Comparison of ENCODE assay signal across 8 cellular contexts in genomic region chr17:58084317-58084981, GRCh38. TPM values are rescaled to one million over a fixed set of nuclear protein-coding genes. Genes with fewer than 3 reads are reported as not detected.
DNase-seq lines count a peak whose midpoint lies in the region; ATAC-seq and TF ChIP-seq lines count a peak whose summit lies in the region.

No MANE protein-coding gene starts in this region.

- no peak overlapping the region for H3K18ac ChIP-seq in H9 (ENCODE audit: insufficient read length, low read depth, low read length)
- peak overlapping the region; percentile 9 for H3K18ac ChIP-seq in trophoblast cell (ENCODE audit: low read length)

- H4K8ac ChIP-seq in H9 (replicated peaks; ENCODE audit: insufficient read length, low read depth, low read length) (no peak overlapping the region), trophoblast cell (ENCODE audit: low read depth, low read length) (no peak overlapping the region)

- H3T11ph ChIP-seq in H9 (ENCODE audit: low read length), result no peak overlapping the region

- H3K4me1 Mint-ChIP-seq in CD14-positive monocyte, result peaks cover 28% of the 10 kb centered on the region
- peaks cover 41 to 45% of the 10 kb centered on the region in 2 experiments for H3K4me1 Mint-ChIP-seq in H9

- H4K91ac ChIP-seq in H9 (ENCODE audit: insufficient read length, low read depth, low read length) (no peak overlapping the region), trophoblast cell (ENCODE audit: low read depth, low read length) (no peak overlapping the region)

- H3K23me2 ChIP-seq in H9 (ENCODE audit: insufficient read length, low read depth, low read length, poor library complexity, severe bottlenecking), result peaks cover 3% of the 10 kb centered on the region

- H3K4me1 ChIP-seq in H9 (ENCODE audit: insufficient read depth, low read length), result peaks cover 3% of the 10 kb centered on the region; the same call in 1 of the 2 replicates
- H3K4me1 ChIP-seq in NT2/D1 (ENCODE audit: insufficient read depth, insufficient read length), result peaks cover 20% of the 10 kb centered on the region
- peaks cover 16 to 18% of the 10 kb centered on the region in 2 experiments for H3K4me1 ChIP-seq in trophoblast cell (ENCODE audit: control insufficient read depth in 1 of 2, insufficient read depth in 2 of 2, low read length in 2 of 2)

- H3K14ac ChIP-seq in H9 (ENCODE audit: insufficient read depth, low read length), result no peak overlapping the region
- peak overlapping the region; percentile 45 for H3K14ac ChIP-seq in trophoblast cell (ENCODE audit: low read length)

- H3K9me3 Mint-ChIP-seq in CD14-positive monocyte (no peaks in the 10 kb centered on the region), H9 (no peaks in the 10 kb centered on the region; a peak in 1 of 5 replicates)

- H2AK5ac ChIP-seq in H9 (ENCODE audit: insufficient read length, low read length), result no peak overlapping the region
- H2AK5ac ChIP-seq in trophoblast cell (ENCODE audit: low read length), result no peak overlapping the region

- H3K9me3 ChIP-seq in H9 (ENCODE audit: control insufficient read depth, low read depth, low read length), result no peaks in the 10 kb centered on the region
- H3K9me3 ChIP-seq in NT2/D1 (ENCODE audit: insufficient read depth, low read length), result no peaks in the 10 kb centered on the region
- H3K9me3 ChIP-seq in trophoblast cell (ENCODE audit: insufficient read depth, low read depth, low read length), result peaks cover 1% of the 10 kb centered on the region

- peak overlapping the region; percentile 88 for H3K4me3 Mint-ChIP-seq in CD14-positive monocyte
- H3K4me3 Mint-ChIP-seq in H9, result peak overlapping the region; percentile 87 to 94

- peaks cover 31 to 32% of the 10 kb centered on the region in 2 donors for H3K36me3 Mint-ChIP-seq in CD14-positive monocyte
- peaks cover 22 to 48% (median 42%) of the 10 kb centered on the region in 3 experiments; a peak in 6 of 7 replicates for H3K36me3 Mint-ChIP-seq in H9 (ENCODE audit: insufficient read depth in 1 of 3, low read depth in 3 of 3)

- H3K27ac Mint-ChIP-seq in CD14-positive monocyte (peak overlapping the region; percentile 51 to 93 (median 83)), H9 (peak overlapping the region in 2 of 3 experiments; percentile 70 to 71; a peak in 1 of 7 replicates)

- ATAC-seq in HG02973 (IDR thresholded peaks at IDR 0.05; ENCODE audit: unreplicated experiment), result no peak
- no peak for ATAC-seq in HG03108 (IDR thresholded peaks at IDR 0.05; ENCODE audit: unreplicated experiment)

- no peak overlapping the region for H4K12ac ChIP-seq in trophoblast cell (ENCODE audit: low read depth, low read length)

- H3K27me3 Mint-ChIP-seq in CD14-positive monocyte (ENCODE audit: low read depth in 3 of 3), result peaks cover 0 to 7% (median 1%) of the 10 kb centered on the region in 3 donors
- H3K27me3 Mint-ChIP-seq in H9 (ENCODE audit: low read depth), result peaks cover 2% of the 10 kb centered on the region; the same call in 1 of the 2 replicates

- H2BK15ac ChIP-seq in H9 (ENCODE audit: low read depth, low read length), result no peak overlapping the region

- peaks cover 3% of the 10 kb centered on the region for H4K20me1 ChIP-seq in H9 (ENCODE audit: control insufficient read depth, insufficient read depth, insufficient read length)

- H3K4ac ChIP-seq in H9 (ENCODE audit: low read depth, low read length) (no peak overlapping the region), trophoblast cell (ENCODE audit: low read depth, low read length) (peak overlapping the region; percentile 65)

- H3K27me3 ChIP-seq in H9 (ENCODE audit: insufficient read depth, low read length), result no peaks in the 10 kb centered on the region
- no peaks in the 10 kb centered on the region for H3K27me3 ChIP-seq in NT2/D1 (ENCODE audit: insufficient read depth, insufficient read length)
- H3K27me3 ChIP-seq in trophoblast cell (ENCODE audit: insufficient read depth, low read length), result no peaks in the 10 kb centered on the region

- intact Hi-C loops in CD14-positive monocyte (cut with micrococcal nuclease), result loop anchor here (5.0 to 10.0 kb wide), 3 partner anchors 77 to 997 kb away; partner anchors contain the start of genes MRPS23 (in 2 of the 2), SRSF1 (in 2 of the 2) and AKAP1 (in 1 of the 2)

- H3K27ac ChIP-seq in H9 (ENCODE audit: insufficient read length, low read depth, low read length) (no peak overlapping the region), trophoblast cell (ENCODE audit: low read depth, low read length) (peak overlapping the region; percentile 29)

- no peak overlapping the region for H2BK5ac ChIP-seq in H9 (ENCODE audit: insufficient read length, low read length)
- no peak overlapping the region for H2BK5ac ChIP-seq in trophoblast cell (ENCODE audit: low read depth, low read length, poor library complexity)

- H3K79me1 ChIP-seq in H9 (ENCODE audit: insufficient read depth, low read depth, low read length, poor library complexity, severe bottlenecking) (peaks cover 3% of the 10 kb centered on the region), trophoblast cell (ENCODE audit: low read length) (peaks cover 16% of the 10 kb centered on the region)

- no CpG with 5 or more reads among the region's 7 CpGs for WGBS in H9 (ENCODE audit: extremely low coverage, insufficient read length, low lambda C conversion rate)
- WGBS in trophoblast cell (ENCODE audit: extremely low coverage, insufficient coverage, insufficient read length), result no CpG with 5 or more reads among the region's 7 CpGs

- H3K9ac ChIP-seq in H9 (ENCODE audit: extremely low read depth, insufficient read length, low read length) (peak overlapping the region; percentile 64), NT2/D1 (ENCODE audit: insufficient read length, low read depth) (peak overlapping the region; percentile 93), trophoblast cell (ENCODE audit: low read length) (peak overlapping the region; percentile 89)

- no peak for DNase-seq in CD14-positive monocyte (ENCODE audit: low spot score)
- peak; percentile 64 for DNase-seq in H9
- no peak for DNase-seq in NT2/D1 (ENCODE audit: low read depth, low spot score)
- DNase-seq in activated gamma-delta T cell treated with anti-CD3 and anti-CD28 coated beads, Interleukin-2, amount 50 U/mL, for 16 hours (ENCODE audit: low read depth), result peak; percentile 19
- DNase-seq in glomerular visceral epithelial cell (ENCODE audit: extremely low spot score), result peak; percentile 39
- DNase-seq in trophoblast cell, result peak; percentile 59 to 73

- peaks cover 34% of the 10 kb centered on the region; the same call in 1 of the 2 replicates for H3K79me2 ChIP-seq in H9 (ENCODE audit: insufficient read depth, low read length)
- H3K79me2 ChIP-seq in trophoblast cell (ENCODE audit: control insufficient read depth, insufficient read depth, low read length, poor library complexity), result peaks cover 28% of the 10 kb centered on the region

- no peak overlapping the region for H2AFZ ChIP-seq in H9 (ENCODE audit: low read length)
- H2AFZ ChIP-seq in trophoblast cell (ENCODE audit: insufficient read depth, low read length, poor library complexity), result no peak overlapping the region

- H3K4me2 ChIP-seq in H9 (ENCODE audit: insufficient read depth, insufficient read length, low read length) (peak overlapping the region; percentile 64), trophoblast cell (ENCODE audit: low read length) (peak overlapping the region; percentile 80)

- H3K4me3 ChIP-seq in NT2/D1 (ENCODE audit: insufficient read length, low read depth), result peak overlapping the region; percentile 91
- peak overlapping the region; percentile 99 for H3K4me3 ChIP-seq in trophoblast cell (ENCODE audit: low read depth, low read length)

- H2BK120ac ChIP-seq in H9 (ENCODE audit: low read depth, low read length, poor library complexity, severe bottlenecking) (no peak overlapping the region), trophoblast cell (ENCODE audit: insufficient read depth, low read length, poor library complexity) (no peak overlapping the region)

- H3K23ac ChIP-seq in H9 (ENCODE audit: insufficient read length, low read depth, low read length) (no peak overlapping the region), trophoblast cell (ENCODE audit: low read length) (no peak overlapping the region)

- H2BK12ac ChIP-seq in H9 (ENCODE audit: insufficient read length, low read depth, low read length), result no peak overlapping the region
- no peak overlapping the region for H2BK12ac ChIP-seq in trophoblast cell (ENCODE audit: low read length)

- TF ChIP-seq CTCF in CD14-positive monocyte (IDR thresholded peaks at IDR 0.05) (no peak), H9 (conservative IDR thresholded peaks at IDR 0.05) (peak; percentile 51)

- H4K5ac ChIP-seq in H9 (ENCODE audit: insufficient read length, low read depth, low read length), result no peak overlapping the region

- H3K36me3 ChIP-seq in NT2/D1 (ENCODE audit: insufficient read depth, insufficient read length, low read length) (peaks cover 46% of the 10 kb centered on the region), trophoblast cell (ENCODE audit: control insufficient read depth in 1 of 2, insufficient read depth in 2 of 2, low read length in 2 of 2) (peaks cover 26 to 32% of the 10 kb centered on the region in 2 experiments)

- no peak overlapping the region for H3K56ac ChIP-seq in H9 (ENCODE audit: insufficient read length, low read depth, low read length)

- H2BK20ac ChIP-seq in H9 (ENCODE audit: low read depth, low read length, poor library complexity, severe bottlenecking), result no peak overlapping the region

RNA-seq across cellular contexts. Expression of gene DYNLL2, which starts 1.2 kb away (rescaled TPM):
- polyA plus RNA-seq in CD14-positive monocyte, result under 1 TPM; 0.30 to 0.42 TPM
- 38.7 and 39.3 TPM in 2 replicates for total RNA-seq in H9 (2021)
- polyA plus RNA-seq in trophoblast cell (2013), result 20.6 and 21.7 TPM in 2 replicates

Comparison
In these comparisons a context has a peak if more than half of its experiments do, and no peak if none do; other contexts are left out.
1. DNase-seq: peak in H9 (single experiment), activated gamma-delta T cell treated with anti-CD3 and anti-CD28 coated beads, Interleukin-2, amount 50 U/mL, for 16 hours (single experiment), glomerular visceral epithelial cell (single experiment) and trophoblast cell (2 of 2); none in CD14-positive monocyte (single experiment) and NT2/D1 (single experiment).
2. Peak in every context shown above with its lines, with median percentiles within 50 percentile points of each other: H3K9ac ChIP-seq.